In genomic region chr15:26260517-26261133, GRCh38 we compare ENCODE assay signal across 8 cellular contexts.
DNase-seq lines count a peak whose midpoint lies in the region; ATAC-seq and TF ChIP-seq lines count a peak whose summit lies in the region.

No MANE protein-coding gene starts in this region.

- H3K27ac ChIP-seq in RWPE2 (ENCODE audit: poor library complexity, severe bottlenecking): no peak overlapping the region

- ATAC-seq in RWPE2 (ENCODE audit: low read depth): peak; percentile 70
- ATAC-seq in naive B cell (ENCODE audit: low read depth in 2 of 2): no peak
- ATAC-seq in HG02642 (IDR thresholded peaks at IDR 0.05; ENCODE audit: poor library complexity, unreplicated experiment): no peak
- no peak for ATAC-seq in GM19351 (IDR thresholded peaks at IDR 0.05; ENCODE audit: unreplicated experiment)

- H3K4me3 ChIP-seq in BE2C (ENCODE audit: low read depth, low read length): no peak overlapping the region
- H3K4me3 ChIP-seq in RWPE2 (ENCODE audit: severe bottlenecking): no peak overlapping the region

- peaks cover 10% of the 10 kb centered on the region for H3K27me3 Mint-ChIP-seq in chondrocyte (ENCODE audit: low read depth)
- peaks cover 0 to 15% (median 11%) of the 10 kb centered on the region in 3 donors for H3K27me3 Mint-ChIP-seq in naive B cell

- H3K4me1 ChIP-seq in BE2C: no peaks in the 10 kb centered on the region
- H3K4me1 ChIP-seq in RWPE2 (ENCODE audit: insufficient read depth, poor library complexity, severe bottlenecking): no peaks in the 10 kb centered on the region

- no peaks in the 10 kb centered on the region for H3K9me3 ChIP-seq in BE2C
- no peaks in the 10 kb centered on the region for H3K9me3 ChIP-seq in RWPE2 (ENCODE audit: severe bottlenecking)

- no peaks in the 10 kb centered on the region for H3K27me3 ChIP-seq in BE2C
- peaks cover 14% of the 10 kb centered on the region for H3K27me3 ChIP-seq in RWPE2 (ENCODE audit: insufficient read depth, poor library complexity, severe bottlenecking)

- H3K36me3 Mint-ChIP-seq in chondrocyte (ENCODE audit: low read depth) (no peaks in the 10 kb centered on the region), naive B cell (no peaks in the 10 kb centered on the region)

- H3K27ac Mint-ChIP-seq in chondrocyte (ENCODE audit: unreplicated experiment) (no peak overlapping the region), naive B cell (no peak overlapping the region)

- peaks cover 4% of the 10 kb centered on the region for H3K4me1 Mint-ChIP-seq in chondrocyte (ENCODE audit: low read depth)
- no peaks in the 10 kb centered on the region for H3K4me1 Mint-ChIP-seq in naive B cell

- H3K9me3 Mint-ChIP-seq in chondrocyte (ENCODE audit: low read depth) (no peaks in the 10 kb centered on the region), naive B cell (peaks cover 0 to 2% (median 0%) of the 10 kb centered on the region in 7 donors)

- TF ChIP-seq CTCF in BE2C (IDR thresholded peaks at IDR 0.05; ENCODE audit: low read depth, low read length) (peak; percentile 75), GM13977 (IDR thresholded peaks at IDR 0.05; ENCODE audit: extremely low read depth, insufficient read depth, missing control alignments) (peak; percentile 50), RWPE2 (IDR thresholded peaks at IDR 0.05; ENCODE audit: poor library complexity, severe bottlenecking) (peak; percentile 96), chondrocyte (IDR thresholded peaks at IDR 0.05) (peak; percentile 86)

- no peak overlapping the region for H3K4me3 Mint-ChIP-seq in chondrocyte (ENCODE audit: unreplicated experiment)
- peak overlapping the region in 1 of 8 donors; percentile 29 for H3K4me3 Mint-ChIP-seq in naive B cell

- H3K36me3 ChIP-seq in BE2C (no peaks in the 10 kb centered on the region), RWPE2 (ENCODE audit: low read depth) (no peaks in the 10 kb centered on the region)

- peak; percentile 27 for DNase-seq in BE2C
- no peak for DNase-seq in GM13977 (ENCODE audit: low spot score)
- no peak for DNase-seq in RWPE2 (ENCODE audit: low spot score)
- DNase-seq in chondrocyte (ENCODE audit: low spot score): no peak
- DNase-seq in naive B cell: peak; percentile 12
- no peak for DNase-seq in activated gamma-delta T cell (lab: John Stamatoyannopoulos, UW)

- in situ Hi-C loops in GM13977 (cut with MboI; ENCODE audit: low pct_unique_long_range_greater_than_20kb, low sequenced_read_pairs, unreplicated experiment): no loop called here

Comparison
In these comparisons a context has a peak if more than half of its experiments do, and no peak if none do; other contexts are left out.
1. DNase-seq: peak in BE2C (single experiment) and naive B cell (single experiment); none in GM13977 (single experiment), RWPE2 (single experiment), chondrocyte (single experiment) and activated gamma-delta T cell (single experiment).
2. Peak in every context shown above with its lines, with median percentiles within 50 percentile points of each other: CTCF ChIP-seq.